In the genomic region with DNA sequence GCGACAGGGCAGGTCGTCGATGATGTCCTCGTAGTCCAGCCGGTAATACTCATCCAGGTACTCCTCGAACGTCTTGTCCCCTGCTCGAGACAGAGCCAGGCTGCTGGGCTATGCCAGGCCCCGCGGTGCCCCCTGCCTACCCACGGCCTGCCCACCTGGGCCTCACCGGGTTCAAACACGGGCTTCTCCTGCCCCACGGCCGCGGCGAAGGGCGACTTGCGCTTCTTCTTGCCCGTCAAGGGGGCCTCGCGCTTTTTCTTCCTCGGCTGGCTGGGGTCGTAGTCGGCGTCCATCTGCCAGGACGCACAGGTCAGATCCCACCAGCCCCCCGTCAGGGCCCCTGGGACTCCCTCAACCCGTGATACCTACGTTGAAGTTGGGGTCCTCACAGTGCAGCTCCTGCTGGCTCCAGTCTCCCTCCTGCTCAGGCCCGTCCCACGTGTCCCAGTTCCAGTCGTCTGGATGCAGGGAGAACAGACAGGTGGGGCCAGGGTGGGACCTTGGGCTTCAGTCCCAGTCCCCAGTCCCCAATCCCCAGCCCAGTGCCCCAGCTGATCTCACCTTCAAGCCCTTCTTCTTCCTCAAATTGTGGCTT, we compare ENCODE assay signal across 1 cellular context.
TF ChIP-seq lines count a peak whose summit lies in the region.

No MANE protein-coding gene starts in this region.

TF ChIP-seq in HepG2, 621 proteins besides CTCF, POLR2A, EP300 and RAD21:
- TF ChIP-seq RBFOX2 (IDR thresholded peaks at IDR 0.05; ENCODE audit: low read depth, low read length) (peak; percentile 65), ZMYM4 (CRISPR knock-in tag; IDR thresholded peaks at IDR 0.05) (no peak), AGO2 (optimal IDR thresholded peaks at IDR 0.05; ENCODE audit: low read depth, low read length) (peak; percentile 83)
